ENCODE assay signal across 14 cellular contexts in genomic region chr5:44565872-44566271, GRCh38.
DNase-seq lines count a peak whose midpoint lies in the region; ATAC-seq, FAIRE-seq and TF ChIP-seq lines count a peak whose summit lies in the region.
"Had no signal": no experiment of that assay in that cellular context is flagged by ENCODE, and none has a peak within 500 bp of the region (broad histone marks: within the 10 kb centered on the region; RNA-seq: fewer than 3 reads in every experiment).

No MANE protein-coding gene starts in this region.

- H3K9me3 ChIP-seq in adipocyte (ENCODE audit: control insufficient read depth, low read length) = no peaks in the 10 kb centered on the region
- H3K9me3 ChIP-seq: BLaER1 treated with 17β-estradiol and CSF1 and Interleukin-3, amounts not matched to agents 10 nM and 100 nM; SK-N-SH had no signal

- DNase-seq in H54 (ENCODE audit: insufficient read length, low spot score) (no peak), adipocyte (ENCODE audit: low read depth) (no peak), fibroblast of villous mesenchyme (ENCODE audit: low read depth) (peak; percentile 38), sciatic nerve (ENCODE audit: low spot score) (no peak), NCI-H446 treated with DMSO at 0.1 percent for 48 hours (lab: John Stamatoyannopoulos, UW) (no peak)
- DNase-seq in activated T-helper 1 cell treated with anti-CD3 and anti-CD28 coated beads, Interleukin-12 subunit alpha, Interleukin-12 subunit beta, Interleukin-2, Interleukin-4 antibody, amounts not matched to agents 30 ng/mL and 10 ng/mL and 1 ng/mL, durations not matched to agents 14 hours and 24 hours and 36 hours (ENCODE audit: low spot score) = no peak
- DNase-seq: NCI-H1092, NCI-H2107, PC-9, SK-N-SH had no signal

- peak; percentile 93 for FAIRE-seq in H54 (lab: Jason Lieb, UNC)
- FAIRE-seq: GM18507 had no signal

- H3K9me3 Mint-ChIP-seq in activated T-helper 1 cell treated with anti-CD3 and anti-CD28 coated beads, Interleukin-12 subunit alpha, Interleukin-12 subunit beta, Interleukin-2, Interleukin-4 antibody, amounts not matched to agents 30 ng/mL and 10 ng/mL and 1 ng/mL, durations not matched to agents 14 hours and 24 hours and 36 hours = peaks cover 3% of the 10 kb centered on the region

- no peaks in the 10 kb centered on the region for H3K36me3 Mint-ChIP-seq in activated T-helper 1 cell treated with anti-CD3 and anti-CD28 coated beads, Interleukin-12 subunit alpha, Interleukin-12 subunit beta, Interleukin-2, Interleukin-4 antibody, amounts not matched to agents 30 ng/mL and 10 ng/mL and 1 ng/mL, durations not matched to agents 14 hours and 24 hours and 36 hours (ENCODE audit: low read depth)

- no peak for TF ChIP-seq POLR2A in H54 (IDR thresholded peaks at IDR 0.05; ENCODE audit: low read depth, low read length)

- H3K4me1 ChIP-seq in adipocyte (ENCODE audit: control insufficient read depth, insufficient read depth, low read length) = peaks cover 12% of the 10 kb centered on the region
- H3K4me1 ChIP-seq: BLaER1 treated with 17β-estradiol and CSF1 and Interleukin-3, amounts not matched to agents 10 nM and 100 nM had no signal

- peak; percentile 76 for ATAC-seq in sciatic nerve
- no peak for ATAC-seq in HG02938 (IDR thresholded peaks at IDR 0.05; ENCODE audit: unreplicated experiment)
- ATAC-seq: Right ventricle myocardium inferior had no signal

- no peak for TF ChIP-seq CTCF in fibroblast of villous mesenchyme (IDR thresholded peaks at IDR 0.05; ENCODE audit: insufficient read depth, low read depth, low read length)

- no peaks in the 10 kb centered on the region for H3K36me3 ChIP-seq in adipocyte (ENCODE audit: control insufficient read depth, insufficient read depth, low read length, severe bottlenecking)
- H3K36me3 ChIP-seq: BLaER1 treated with 17β-estradiol and CSF1 and Interleukin-3, amounts not matched to agents 10 nM and 100 nM had no signal

- no peak overlapping the region for H3K27ac Mint-ChIP-seq in activated T-helper 1 cell treated with anti-CD3 and anti-CD28 coated beads, Interleukin-12 subunit alpha, Interleukin-12 subunit beta, Interleukin-2, Interleukin-4 antibody, amounts not matched to agents 30 ng/mL and 10 ng/mL and 1 ng/mL, durations not matched to agents 14 hours and 24 hours and 36 hours

- H3K27me3 ChIP-seq in adipocyte (replicated peaks; ENCODE audit: control insufficient read depth, insufficient read depth, low read length) = no peaks in the 10 kb centered on the region
- H3K27me3 ChIP-seq: BLaER1 treated with 17β-estradiol and CSF1 and Interleukin-3, amounts not matched to agents 10 nM and 100 nM had no signal

- H3K4me3 ChIP-seq in adipocyte (ENCODE audit: low read length) = peak overlapping the region; percentile 43
- H3K4me3 ChIP-seq in fibroblast of villous mesenchyme (ENCODE audit: low read depth, low read length) = no peak overlapping the region
- H3K4me3 ChIP-seq: BLaER1 treated with 17β-estradiol and CSF1 and Interleukin-3, amounts not matched to agents 10 nM and 100 nM; PC-9 had no signal

- no peaks in the 10 kb centered on the region for H3K4me1 Mint-ChIP-seq in activated T-helper 1 cell treated with anti-CD3 and anti-CD28 coated beads, Interleukin-12 subunit alpha, Interleukin-12 subunit beta, Interleukin-2, Interleukin-4 antibody, amounts not matched to agents 30 ng/mL and 10 ng/mL and 1 ng/mL, durations not matched to agents 14 hours and 24 hours and 36 hours (ENCODE audit: low read depth)

- intact Hi-C loops in sciatic nerve (cut with DNase I) = no loop called here
- intact Hi-C loops in activated T-helper 1 cell treated with anti-CD3 and anti-CD28 coated beads, Interleukin-12 subunit alpha, Interleukin-12 subunit beta, Interleukin-2, Interleukin-4 antibody, amounts not matched to agents 30 ng/mL and 10 ng/mL and 1 ng/mL, durations not matched to agents 14 hours and 24 hours and 36 hours (cut with micrococcal nuclease) = no loop called here

- no peak overlapping the region for H3K9ac ChIP-seq in adipocyte (ENCODE audit: low read length)
- H3K9ac ChIP-seq: BLaER1 treated with 17β-estradiol and CSF1 and Interleukin-3, amounts not matched to agents 10 nM and 100 nM; SK-N-SH had no signal

- H3K27me3 Mint-ChIP-seq in activated T-helper 1 cell treated with anti-CD3 and anti-CD28 coated beads, Interleukin-12 subunit alpha, Interleukin-12 subunit beta, Interleukin-2, Interleukin-4 antibody, amounts not matched to agents 30 ng/mL and 10 ng/mL and 1 ng/mL, durations not matched to agents 14 hours and 24 hours and 36 hours (ENCODE audit: insufficient read depth) = no peaks in the 10 kb centered on the region

- no peak overlapping the region for H3K4me3 Mint-ChIP-seq in activated T-helper 1 cell treated with anti-CD3 and anti-CD28 coated beads, Interleukin-12 subunit alpha, Interleukin-12 subunit beta, Interleukin-2, Interleukin-4 antibody, amounts not matched to agents 30 ng/mL and 10 ng/mL and 1 ng/mL, durations not matched to agents 14 hours and 24 hours and 36 hours
